11 cellular contexts compared by ENCODE assay signal in the genomic region with DNA sequence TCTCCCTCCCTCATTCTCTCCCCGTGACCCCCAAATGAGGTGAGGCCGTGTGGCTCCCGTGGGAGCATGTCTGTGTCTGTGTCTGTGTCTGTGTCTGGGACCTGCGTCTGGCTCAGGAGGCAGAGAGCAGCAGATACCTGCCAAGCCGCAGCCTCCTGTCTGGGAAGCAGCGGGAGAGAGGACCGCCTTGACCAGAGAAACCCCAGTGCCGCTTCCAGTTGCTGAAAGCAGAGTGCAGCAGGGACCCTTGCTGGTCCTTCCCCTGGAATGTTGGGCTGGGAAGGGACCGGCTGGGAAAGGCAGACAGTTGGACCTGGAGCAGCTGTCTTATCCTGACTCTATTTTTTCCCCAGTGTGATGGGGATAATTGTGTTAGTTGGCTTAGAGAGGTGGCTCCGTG. TPM values are rescaled to one million over a fixed set of nuclear protein-coding genes. Genes with fewer than 3 reads are reported as not detected.
A peak's percentile ranks its signal among the peaks of the same experiment; 100 is the strongest.
DNase-seq lines count a peak whose midpoint lies in the region; ATAC-seq and TF ChIP-seq lines count a peak whose summit lies in the region.
"Had no signal": no experiment of that assay in that cellular context is flagged by ENCODE, and none has a peak within 500 bp of the region (broad histone marks: within the 10 kb centered on the region; RNA-seq: fewer than 3 reads in every experiment).

No MANE protein-coding gene starts in this region.

- DNase-seq in NCI-H1694 treated with DMSO at 0.1 percent for 48 hours (lab: John Stamatoyannopoulos, UW) (peak; percentile 5), NCI-H1694 (lab: John Stamatoyannopoulos, UW) (no peak), epithelial cell of proximal tubule (ENCODE audit: low read depth) (no peak), lung (ENCODE audit: low spot score) (no peak), upper lobe of left lung (no peak), sciatic nerve (ENCODE audit: low spot score) (no peak)
- no peak for DNase-seq in activated naive CD4-positive, alpha-beta T cell (lab: John Stamatoyannopoulos, UW)
- DNase-seq: NCI-H1436 treated with DMSO at 0.1 percent for 48 hours had no signal

- ATAC-seq in lung (ENCODE audit: insufficient read depth, low FRiP score) (no peak), upper lobe of left lung (ENCODE audit: low FRiP score in 2 of 2) (no peak), HG03521 (IDR thresholded peaks at IDR 0.05; ENCODE audit: unreplicated experiment) (no peak), sciatic nerve (no peak)

- peaks cover 0 to 2% of the 10 kb centered on the region in 2 donors for H3K4me1 ChIP-seq in lung (ENCODE audit: control insufficient read depth in 2 of 2, insufficient read depth in 2 of 2, low read length in 2 of 2)
- peaks cover 7 to 26% (median 16%) of the 10 kb centered on the region in 4 donors for H3K4me1 ChIP-seq in upper lobe of left lung

- TF ChIP-seq CTCF in epithelial cell of proximal tubule (conservative IDR thresholded peaks at IDR 0.05; ENCODE audit: low read depth, low read length) (no peak), lung (IDR thresholded peaks at IDR 0.05; ENCODE audit: control extremely low read depth, extremely low read depth) (no peak), upper lobe of left lung (IDR thresholded peaks at IDR 0.05) (no peak)

- WGBS in lung, 2 donors = 56 to 57% methylated on average over 10 of the region's 10 CpGs
- 61 to 68% methylated on average over 4 to 10 of the region's 10 CpGs for WGBS in upper lobe of left lung, 2 donors

- no peaks in the 10 kb centered on the region for H3K9me3 ChIP-seq in lung (ENCODE audit: control insufficient read depth in 2 of 2, insufficient read depth in 1 of 2, low read length in 1 of 2)
- no peaks in the 10 kb centered on the region for H3K9me3 ChIP-seq in upper lobe of left lung

- intact Hi-C loops in sciatic nerve (cut with DNase I) = no loop called here

- H3K36me3 ChIP-seq in lung (ENCODE audit: control insufficient read depth in 2 of 2, insufficient read depth in 2 of 2, low read length in 2 of 2) (no peaks in the 10 kb centered on the region), upper lobe of left lung (no peaks in the 10 kb centered on the region)

- no peak for TF ChIP-seq EP300 in upper lobe of left lung (IDR thresholded peaks at IDR 0.05)

- H3K27me3 ChIP-seq in lung (ENCODE audit: control insufficient read depth, insufficient read depth) = no peaks in the 10 kb centered on the region
- H3K27me3 ChIP-seq in upper lobe of left lung = no peaks in the 10 kb centered on the region

- H3K27ac ChIP-seq in lung (ENCODE audit: low read depth in 1 of 2, low read length in 1 of 2) = peak overlapping the region; percentile 72 to 85
- H3K27ac ChIP-seq in upper lobe of left lung = peak overlapping the region; percentile 31 to 84 (median 56)
- H3K27ac ChIP-seq: 22Rv1, SK-N-MC had no signal

- no peak for TF ChIP-seq POLR2A in upper lobe of left lung (IDR thresholded peaks at IDR 0.05)

- H3K4me3 ChIP-seq in epithelial cell of proximal tubule (ENCODE audit: low read depth, low read length) (peak overlapping the region; percentile 55), lung (peak overlapping the region; percentile 19), upper lobe of left lung (peak overlapping the region in 3 of 4 donors; percentile 6 to 38 (median 35))
- H3K4me3 ChIP-seq: SK-N-MC had no signal

RNA-seq across cellular contexts. Expression of a gene that starts 0.5 kb away (rescaled TPM):
- total RNA-seq in epithelial cell of proximal tubule (3.6 and 4.3 TPM in 2 replicates), lung (1 to 10 TPM; 1.4 to 8.1 TPM), upper lobe of left lung (1 to 10 TPM; 1.3 to 8.4 (median 5.7) TPM), sciatic nerve (1.6 TPM)
- 1 to 10 TPM; 3.3 to 5.6 TPM for polyA plus RNA-seq in lung

RNA-seq across cellular contexts. Expression of a gene that starts 17.1 kb away (rescaled TPM):
- total RNA-seq in epithelial cell of proximal tubule = 9.5 and 17.0 TPM in 2 replicates
- 10 to 100 TPM; 12.1 to 65.9 TPM for total RNA-seq in lung
- polyA plus RNA-seq in lung = 10 to 100 TPM; 31.0 to 48.6 TPM
- 10 to 100 TPM; 35.6 to 73.5 (median 53.0) TPM for total RNA-seq in upper lobe of left lung
- total RNA-seq in sciatic nerve = 26.6 TPM

RNA-seq across cellular contexts. Expression of a gene that starts 28.3 kb away (rescaled TPM):
- 34.1 and 61.2 TPM in 2 replicates for total RNA-seq in epithelial cell of proximal tubule
- total RNA-seq in lung = 10 to 100 TPM; 23.0 to 62.2 TPM
- polyA plus RNA-seq in lung = 10 to 100 TPM; 32.7 to 55.3 TPM
- total RNA-seq in upper lobe of left lung = 100 to 1,000 TPM in 4 of 6 donors, 10 to 100 TPM in 2; 42.1 to 226 (median 105) TPM
- total RNA-seq in sciatic nerve = 28.4 TPM

RNA-seq across cellular contexts. Expression of a gene that starts 59.5 kb away (rescaled TPM):
- total RNA-seq in epithelial cell of proximal tubule (21.8 and 180 TPM in 2 replicates), lung (10 to 100 TPM; 13.6 to 42.7 TPM), upper lobe of left lung (10 to 100 TPM; 28.2 to 41.5 (median 31.1) TPM), sciatic nerve (28.8 TPM)
- polyA plus RNA-seq in lung = 10 to 100 TPM; 21.1 to 40.0 TPM

RNA-seq across cellular contexts. Expression of a gene that starts 59.8 kb away (rescaled TPM):
- 368 and 606 TPM in 2 replicates for total RNA-seq in epithelial cell of proximal tubule
- 100 to 1,000 TPM; 200 to 235 TPM for total RNA-seq in lung
- polyA plus RNA-seq in lung = 100 to 1,000 TPM; 149 to 189 TPM
- total RNA-seq in upper lobe of left lung = 100 to 1,000 TPM in 5 of 6 donors, 10 to 100 TPM in 1; 83.8 to 209 (median 167) TPM
- total RNA-seq in sciatic nerve = 125 TPM
